19 cellular contexts compared by ENCODE assay signal in genomic region chr14:80419769-80420168, GRCh38.
"Had no signal": no experiment of that assay in that cellular context is flagged by ENCODE, and none has a peak within 500 bp of the region (broad histone marks: within the 10 kb centered on the region; RNA-seq: fewer than 3 reads in every experiment).

No MANE protein-coding gene starts in this region.

- ATAC-seq: heart right ventricle, right lobe of liver had no signal

- H3K27ac Mint-ChIP-seq: naive B cell, nephron, type B pancreatic cell had no signal

- H3K9ac ChIP-seq: parathyroid adenoma had no signal

- FAIRE-seq: urothelium cell line had no signal

- H3K36me3 Mint-ChIP-seq: naive B cell, type B pancreatic cell had no signal

- H3K27me3 ChIP-seq: colonic mucosa, gastrocnemius medialis, heart right ventricle, right lobe of liver, thyroid gland had no signal

- DNase-seq: colonic mucosa; dermis blood vessel endothelial cell; gastrocnemius medialis; heart right ventricle; hypothalamus; kidney glomerular epithelial cell; mesendoderm; naive B cell; occipital lobe; retina; right lobe of liver; stimulated activated CD4-positive, alpha-beta T cell treated with anti-CD3 and anti-CD28 coated beads, Interleukin-2, amount 100 ng/mL, for 24 hours; stimulated activated naive CD4-positive, alpha-beta T cell; thyroid gland had no signal

- H3K27ac ChIP-seq: colonic mucosa, heart right ventricle, parathyroid adenoma, prostate gland, right lobe of liver, thyroid gland had no signal

- H3K4me1 ChIP-seq: colonic mucosa, heart right ventricle, parathyroid adenoma, prostate gland, right lobe of liver, thyroid gland had no signal

- H3K9me3 ChIP-seq: colonic mucosa, gastrocnemius medialis, heart right ventricle, prostate gland, right lobe of liver, thyroid gland had no signal

- H3K4me3 Mint-ChIP-seq: naive B cell, nephron, type B pancreatic cell had no signal

- H3K9me3 Mint-ChIP-seq: nephron, type B pancreatic cell had no signal

- H3K36me3 ChIP-seq: colonic mucosa, gastrocnemius medialis, heart right ventricle, prostate gland, right lobe of liver, thyroid gland had no signal

- H3K27me3 Mint-ChIP-seq: naive B cell, type B pancreatic cell had no signal

- H3K4me3 ChIP-seq: colonic mucosa, gastrocnemius medialis, heart right ventricle, prostate gland, right lobe of liver, thyroid gland had no signal

- H3K4me1 Mint-ChIP-seq: naive B cell, nephron had no signal
